2 cellular contexts compared by ENCODE assay signal in the genomic region with DNA sequence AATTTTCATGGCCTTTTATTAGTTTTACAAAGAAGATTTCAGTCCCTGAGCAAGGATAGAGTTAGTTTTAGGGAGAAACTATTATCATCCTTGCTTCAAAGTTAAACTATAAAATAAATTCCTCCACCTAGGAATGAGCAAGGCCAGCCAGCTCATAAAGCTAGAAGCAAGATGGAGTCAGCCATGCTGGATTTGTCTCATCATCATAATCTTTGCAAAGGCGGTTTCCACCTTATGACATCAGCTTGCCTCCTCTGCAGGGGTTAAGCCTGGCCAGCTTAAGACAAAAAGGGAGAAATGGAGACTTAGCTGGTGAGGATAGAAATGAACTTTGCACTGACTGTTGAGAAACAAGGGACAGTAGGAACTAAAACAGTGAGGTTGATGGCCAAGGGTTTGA.
TF ChIP-seq lines count a peak whose summit lies in the region.

No MANE protein-coding gene starts in this region.

TF ChIP-seq in A549, 52 proteins besides CTCF, POLR2A, EP300 and RAD21:
- peak; percentile 5 for TF ChIP-seq MAFK (IDR thresholded peaks at IDR 0.05; ENCODE audit: partially characterized antibody)
- TF ChIP-seq CBX8 (IDR thresholded peaks at IDR 0.05) = no peak
- TF ChIP-seq TFCP2L1 (CRISPR knock-in tag; IDR thresholded peaks at IDR 0.05) = no peak
- TF ChIP-seq ZSCAN20 (CRISPR knock-in tag; IDR thresholded peaks at IDR 0.05) = no peak
- TF ChIP-seq EHF (CRISPR knock-in tag; IDR thresholded peaks at IDR 0.05) = no peak
- TF ChIP-seq FOXS1 (CRISPR knock-in tag; IDR thresholded peaks at IDR 0.05) = no peak

TF ChIP-seq in H1, 55 proteins besides CTCF, POLR2A, EP300 and RAD21:
- TF ChIP-seq PHF8 (conservative IDR thresholded peaks at IDR 0.05; ENCODE audit: low read depth, low read length) = no peak
- no peak for TF ChIP-seq SP2 (IDR thresholded peaks at IDR 0.05; ENCODE audit: low read length)
- TF ChIP-seq, protein P1, sequence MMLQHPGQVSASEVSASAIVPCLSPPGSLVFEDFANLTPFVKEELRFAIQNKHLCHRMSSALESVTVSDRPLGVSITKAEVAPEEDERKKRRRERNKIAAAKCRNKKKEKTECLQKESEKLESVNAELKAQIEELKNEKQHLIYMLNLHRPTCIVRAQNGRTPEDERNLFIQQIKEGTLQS (IDR thresholded peaks at IDR 0.05; ENCODE audit: insufficient read depth, low read depth, low read length) = no peak
- no peak for TF ChIP-seq SIX5 (IDR thresholded peaks at IDR 0.05; ENCODE audit: low read depth, low read length)
- TF ChIP-seq CREB1 (IDR thresholded peaks at IDR 0.05) = no peak
- TF ChIP-seq TAF7 (optimal IDR thresholded peaks at IDR 0.05; ENCODE audit: borderline replicate concordance, low read depth, low read length) = no peak
- TF ChIP-seq CBX8 (IDR thresholded peaks at IDR 0.05; ENCODE audit: borderline replicate concordance, low read depth, low read length) = no peak
- no peak for TF ChIP-seq POU5F1 (IDR thresholded peaks at IDR 0.05; ENCODE audit: low read depth, low read length)
- no peak for TF ChIP-seq RXRA (IDR thresholded peaks at IDR 0.05; ENCODE audit: insufficient read depth, low read depth, low read length)
- no peak for TF ChIP-seq SP1 (IDR thresholded peaks at IDR 0.05; ENCODE audit: low read depth, low read length)
- TF ChIP-seq CBX5 (IDR thresholded peaks at IDR 0.05; ENCODE audit: low read depth, low read length) = no peak
- TF ChIP-seq CHD2 (IDR thresholded peaks at IDR 0.05; ENCODE audit: low read length) = no peak
- TF ChIP-seq FOSL1 (IDR thresholded peaks at IDR 0.05; ENCODE audit: insufficient read depth, low read depth, low read length) = no peak
- no peak for TF ChIP-seq TCF12 (IDR thresholded peaks at IDR 0.05; ENCODE audit: low read depth, low read length)
- no peak for TF ChIP-seq SUZ12 (IDR thresholded peaks at IDR 0.05; ENCODE audit: low read length)
- no peak for TF ChIP-seq HDAC2 (IDR thresholded peaks at IDR 0.05; ENCODE audit: borderline replicate concordance in 1 of 2, low read depth in 2 of 2, low read length in 2 of 2)
